In genomic region chr1:175034775-175035174, GRCh38 we compare ENCODE assay signal across 20 cellular contexts. TPM values are rescaled to one million over a fixed set of nuclear protein-coding genes. Genes with fewer than 3 reads are reported as not detected.
"Had no signal": no experiment of that assay in that cellular context is flagged by ENCODE, and none has a peak within 500 bp of the region (broad histone marks: within the 10 kb centered on the region; RNA-seq: fewer than 3 reads in every experiment).

No MANE protein-coding gene starts in this region.

- ATAC-seq: SK-N-SH treated with all-trans-retinoic acid at 6 μM for 48 hours had no signal

- DNase-seq: KBM-7, MG63, NCI-H1092 treated with DMSO at 0.1 percent for 48 hours, NCI-H1436, NCI-H187, NCI-H2029, NCI-H2081 treated with DMSO at 0.1 percent for 48 hours, NCI-H2171, NCI-H226, NCI-H446, NCI-H510A, NCI-H524 treated with DMSO at 0.1 percent for 48 hours, NCI-H774, Peyer's patch, SHP77, SJCRH30 had no signal

- H3K27me3 ChIP-seq: MG63, Peyer's patch, SJCRH30 had no signal

- H3K4me3 ChIP-seq: MG63, Peyer's patch, SJCRH30 had no signal

- H3K4me1 ChIP-seq: Peyer's patch, SJCRH30 had no signal

- H3K27ac ChIP-seq: Peyer's patch, SJCRH30 had no signal

- H3K36me3 ChIP-seq: MG63, Peyer's patch, SJCRH30 had no signal

- H3K9me3 ChIP-seq: MG63, Peyer's patch, SJCRH30 had no signal

RNA-seq across cellular contexts. Expression of gene TNN, which starts 32.9 kb away (rescaled TPM):
- total RNA-seq: HT-29, LHCN-M2, RPMI7951, SJCRH30 had no signal
